Comparison of ENCODE assay signal across 8 cellular contexts in the genomic region with DNA sequence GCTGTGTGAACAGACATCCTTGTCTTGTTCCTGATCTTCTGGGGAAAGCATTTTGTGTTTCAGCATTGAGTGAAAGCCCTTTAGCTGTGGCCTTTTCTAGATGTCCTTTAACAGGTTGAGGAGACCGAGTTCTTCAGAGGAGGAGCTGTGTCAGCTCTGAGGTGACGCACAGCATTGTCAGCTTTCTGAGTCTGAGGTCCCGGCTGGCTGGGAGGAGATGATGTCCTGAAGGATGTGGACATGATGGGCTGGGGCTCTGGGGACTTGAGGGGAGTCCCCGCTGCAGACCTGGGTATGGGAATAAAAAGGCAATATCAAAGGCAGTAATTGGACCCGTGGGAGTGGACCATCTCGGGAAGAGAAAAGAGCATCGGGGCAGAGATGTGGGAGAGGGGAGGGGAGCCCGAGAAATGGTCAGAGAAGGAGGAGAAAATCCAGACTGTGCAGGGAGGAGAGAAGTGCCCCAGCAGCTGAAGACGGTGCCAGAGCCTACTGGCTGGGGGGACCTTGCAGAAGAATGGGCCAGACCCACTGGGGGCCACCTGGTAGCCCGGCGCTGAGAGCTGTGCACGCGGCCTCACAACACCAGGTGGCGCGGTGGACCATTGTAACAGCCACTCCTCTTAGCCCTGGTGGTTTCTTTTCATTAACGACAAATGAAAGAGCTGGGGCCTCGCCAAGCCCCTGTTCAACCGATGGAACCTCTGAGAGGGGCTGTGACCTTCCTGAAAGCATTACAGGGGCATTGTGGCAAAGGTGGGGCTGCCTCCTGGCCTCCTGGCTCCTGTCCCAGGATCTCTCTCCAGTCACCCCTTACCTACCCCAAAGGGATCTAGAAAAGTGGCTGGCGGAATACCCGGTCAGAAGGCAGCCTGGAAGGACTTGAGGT.
A peak's percentile ranks its signal among the peaks of the same experiment; 100 is the strongest.
DNase-seq lines count a peak whose midpoint lies in the region; ATAC-seq and TF ChIP-seq lines count a peak whose summit lies in the region.

No MANE protein-coding gene starts in this region.

- no peaks in the 10 kb centered on the region for H3K79me2 ChIP-seq in osteoblast (ENCODE audit: insufficient read depth, low read length)

- no peak for TF ChIP-seq EP300 in gastroesophageal sphincter (IDR thresholded peaks at IDR 0.05)

- H3K9me3 ChIP-seq in SJCRH30 (replicated peaks), result no peaks in the 10 kb centered on the region
- no peaks in the 10 kb centered on the region for H3K9me3 ChIP-seq in gastroesophageal sphincter
- H3K9me3 ChIP-seq in osteoblast (ENCODE audit: low read depth, low read length), result no peaks in the 10 kb centered on the region
- H3K9me3 ChIP-seq in thoracic aorta, result no peaks in the 10 kb centered on the region

- intact Hi-C loops in CD14-positive monocyte (cut with micrococcal nuclease), result loop anchor here (1.0 to 2.0 kb wide), 2 partner anchors 252 kb away; no protein-coding TSS in a partner anchor

- H3K4me3 Mint-ChIP-seq in CD14-positive monocyte, result peak overlapping the region; percentile 42 to 48

- no peak for TF ChIP-seq POLR2A in gastroesophageal sphincter (IDR thresholded peaks at IDR 0.05)

- H3K27ac ChIP-seq in SJCRH30 (no peak overlapping the region), gastroesophageal sphincter (no peak overlapping the region), osteoblast (ENCODE audit: low read depth, low read length) (no peak overlapping the region), thoracic aorta (no peak overlapping the region)

- WGBS in gastroesophageal sphincter (ENCODE audit: low coverage in 1 of 2), 2 donors, result 11 to 22% methylated on average over 15 to 18 of the region's 20 CpGs

- peak overlapping the region; percentile 82 for H3K4me2 ChIP-seq in osteoblast (ENCODE audit: insufficient read depth, low read length)

- TF ChIP-seq CTCF in CD14-positive monocyte (IDR thresholded peaks at IDR 0.05) (peak; percentile 92), gastroesophageal sphincter (IDR thresholded peaks at IDR 0.05) (peak; percentile 88 to 97 (median 94)), osteoblast (IDR thresholded peaks at IDR 0.05; ENCODE audit: extremely low read depth, low read depth, low read length) (peak; percentile 84), thoracic aorta (IDR thresholded peaks at IDR 0.05) (peak; percentile 93)

- peak overlapping the region in 1 of 7 donors; percentile 46 for H3K27ac Mint-ChIP-seq in CD14-positive monocyte

- H3K4me1 Mint-ChIP-seq in CD14-positive monocyte, result peaks cover 12% of the 10 kb centered on the region

- H3K4me3 ChIP-seq in SJCRH30 (no peak overlapping the region), gastroesophageal sphincter (peak overlapping the region in 1 of 2 donors; percentile 13), osteoblast (ENCODE audit: insufficient read depth, low read length) (peak overlapping the region; percentile 55), thoracic aorta (peak overlapping the region; percentile 40)

- H2AFZ ChIP-seq in osteoblast (ENCODE audit: low read length), result peak overlapping the region; percentile 58

- ATAC-seq in GM21423 (IDR thresholded peaks at IDR 0.05; ENCODE audit: unreplicated experiment), result peak; percentile 84
- ATAC-seq in gastroesophageal sphincter, result peak; percentile 86
- no peak for ATAC-seq in thoracic aorta (ENCODE audit: insufficient number of reproducible peaks, low FRiP score, low read depth)

- no peaks in the 10 kb centered on the region for H3K9me3 Mint-ChIP-seq in CD14-positive monocyte

- H3K27me3 ChIP-seq in SJCRH30 (no peaks in the 10 kb centered on the region), gastroesophageal sphincter (no peaks in the 10 kb centered on the region), osteoblast (ENCODE audit: insufficient read depth, low read length) (no peaks in the 10 kb centered on the region), thoracic aorta (replicated peaks; ENCODE audit: insufficient read depth) (no peaks in the 10 kb centered on the region)

- no peaks in the 10 kb centered on the region for H4K20me1 ChIP-seq in osteoblast (ENCODE audit: insufficient read depth, low read length)

- DNase-seq in CD14-positive monocyte (ENCODE audit: low spot score) (peak; percentile 65), M059J (ENCODE audit: low read depth) (peak; percentile 57), SJCRH30 (peak; percentile 81 to 93), osteoblast (ENCODE audit: insufficient read length, low spot score, missing footprints) (peak; percentile 89), thoracic aorta (ENCODE audit: low spot score) (peak; percentile 32)
- DNase-seq in activated effector memory CD4-positive, alpha-beta T cell treated with anti-CD3 and anti-CD28 coated beads, Interleukin-2, amount 50 U/mL, for 16 hours, result peak; percentile 92

- H3K36me3 ChIP-seq in SJCRH30 (no peaks in the 10 kb centered on the region), gastroesophageal sphincter (no peaks in the 10 kb centered on the region), osteoblast (ENCODE audit: insufficient read depth, low read length) (no peaks in the 10 kb centered on the region), thoracic aorta (no peaks in the 10 kb centered on the region)

- H3K4me1 ChIP-seq in SJCRH30 (peaks cover 2% of the 10 kb centered on the region; the same call in 1 of the 2 replicates), gastroesophageal sphincter (peaks cover 0 to 13% (median 3%) of the 10 kb centered on the region in 3 donors), osteoblast (ENCODE audit: insufficient read depth, low read length) (peaks cover 5% of the 10 kb centered on the region), thoracic aorta (ENCODE audit: control insufficient read depth in 1 of 2, low read depth in 2 of 2) (peaks cover 3 to 6% of the 10 kb centered on the region in 2 donors)

- no peaks in the 10 kb centered on the region for H3K36me3 Mint-ChIP-seq in CD14-positive monocyte

- H3K27me3 Mint-ChIP-seq in CD14-positive monocyte (ENCODE audit: low read depth in 3 of 3), result peaks cover 2 to 8% (median 3%) of the 10 kb centered on the region in 3 donors

Comparison
In these comparisons a context has a peak if more than half of its experiments do, and no peak if none do; other contexts are left out.
1. DNase-seq: peak in every context shown above with its lines; median percentile 92 in activated effector memory CD4-positive, alpha-beta T cell treated with anti-CD3 and anti-CD28 coated beads, Interleukin-2, amount 50 U/mL, for 16 hours; 89 in osteoblast; 87 in SJCRH30; 65 in CD14-positive monocyte; 57 in M059J; 32 in thoracic aorta.